8 cellular contexts compared by ENCODE assay signal in genomic region chr16:71412270-71413160, GRCh38. TPM values are rescaled to one million over a fixed set of nuclear protein-coding genes. Genes with fewer than 3 reads are reported as not detected.
DNase-seq lines count a peak whose midpoint lies in the region; ATAC-seq, FAIRE-seq and TF ChIP-seq lines count a peak whose summit lies in the region.

No MANE protein-coding gene starts in this region.

- no peak for FAIRE-seq in D721Med (lab: Jason Lieb, UNC)

- DNase-seq in D721Med (ENCODE audit: insufficient read length, low spot score) (peak; percentile 46), NCI-H345 (lab: John Stamatoyannopoulos, UW) (peak; percentile 66), cerebellum (ENCODE audit: low spot score) (peak; percentile 77), kidney glomerular epithelial cell (lab: John Stamatoyannopoulos, UW) (peak; percentile 61)
- peak; percentile 37 for DNase-seq in activated CD4-positive, alpha-beta T cell treated with anti-CD3 and anti-CD28 coated beads for 1 hour
- DNase-seq in stimulated activated CD4-positive, alpha-beta T cell treated with anti-CD3 and anti-CD28 coated beads, Interleukin-1b, Interleukin-23, amount 100 ng/mL, for 4 hours (ENCODE audit: low read depth in 2 of 2), result peak; percentile 34 to 73

- TF ChIP-seq CTCF in D721Med (IDR thresholded peaks at IDR 0.05; ENCODE audit: insufficient read depth, missing control alignments), result peak; percentile 79

- peak; percentile 62 for ATAC-seq in HG02642 (IDR thresholded peaks at IDR 0.05; ENCODE audit: poor library complexity, unreplicated experiment)
- no peak for ATAC-seq in HG03521 (IDR thresholded peaks at IDR 0.05; ENCODE audit: unreplicated experiment)

RNA-seq across cellular contexts. Expression of gene TLE7, which starts 29.3 kb away (rescaled TPM):
- total RNA-seq in cerebellum, result not detected

RNA-seq across cellular contexts. Expression of gene ZNF23, which starts 49.5 kb away (rescaled TPM):
- total RNA-seq in cerebellum, result 16.9 TPM

RNA-seq across cellular contexts. Expression of gene CALB2, which starts 54.0 kb away (rescaled TPM):
- total RNA-seq in cerebellum, result 8.3 TPM
